1 cellular context compared by ENCODE assay signal in the genomic region with DNA sequence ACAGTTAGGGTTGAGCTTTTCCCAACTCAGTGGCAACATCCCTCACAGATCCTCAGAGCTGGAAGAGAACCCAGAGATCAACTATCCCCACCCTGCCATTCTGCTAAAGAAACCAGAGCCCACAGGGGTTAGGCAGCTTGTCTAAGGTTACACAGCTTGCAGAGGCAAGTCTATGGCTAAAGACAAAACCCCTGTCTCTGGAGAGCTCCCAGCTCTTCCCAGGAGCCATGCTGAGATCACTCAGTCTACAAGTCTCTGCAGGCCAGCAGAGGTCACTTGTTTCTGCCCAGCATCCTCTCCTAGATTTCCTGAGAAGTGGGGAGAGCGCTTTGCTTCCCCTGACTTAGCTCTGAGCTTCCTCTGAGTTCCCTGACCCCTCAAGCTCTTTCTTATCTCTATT.
TF ChIP-seq lines count a peak whose summit lies in the region.

No MANE protein-coding gene starts in this region.

TF ChIP-seq in HepG2, 621 proteins besides CTCF, POLR2A, EP300 and RAD21:
- no peak for TF ChIP-seq FOXA3 (CRISPR knock-in tag; IDR thresholded peaks at IDR 0.05)
- TF ChIP-seq NCOR1 (IDR thresholded peaks at IDR 0.05; ENCODE audit: borderline replicate concordance, low read length) = no peak
- TF ChIP-seq ZNF720 (CRISPR knock-in tag; IDR thresholded peaks at IDR 0.05) = no peak
- TF ChIP-seq SMAD1 (CRISPR knock-in tag; IDR thresholded peaks at IDR 0.05; ENCODE audit: borderline replicate concordance, low read depth) = no peak
- no peak for TF ChIP-seq CAMTA2 (CRISPR knock-in tag; IDR thresholded peaks at IDR 0.05; ENCODE audit: borderline replicate concordance)
- TF ChIP-seq ZNF350 (CRISPR knock-in tag; IDR thresholded peaks at IDR 0.05; ENCODE audit: borderline replicate concordance, low read depth) = no peak
- TF ChIP-seq, protein P1, sequence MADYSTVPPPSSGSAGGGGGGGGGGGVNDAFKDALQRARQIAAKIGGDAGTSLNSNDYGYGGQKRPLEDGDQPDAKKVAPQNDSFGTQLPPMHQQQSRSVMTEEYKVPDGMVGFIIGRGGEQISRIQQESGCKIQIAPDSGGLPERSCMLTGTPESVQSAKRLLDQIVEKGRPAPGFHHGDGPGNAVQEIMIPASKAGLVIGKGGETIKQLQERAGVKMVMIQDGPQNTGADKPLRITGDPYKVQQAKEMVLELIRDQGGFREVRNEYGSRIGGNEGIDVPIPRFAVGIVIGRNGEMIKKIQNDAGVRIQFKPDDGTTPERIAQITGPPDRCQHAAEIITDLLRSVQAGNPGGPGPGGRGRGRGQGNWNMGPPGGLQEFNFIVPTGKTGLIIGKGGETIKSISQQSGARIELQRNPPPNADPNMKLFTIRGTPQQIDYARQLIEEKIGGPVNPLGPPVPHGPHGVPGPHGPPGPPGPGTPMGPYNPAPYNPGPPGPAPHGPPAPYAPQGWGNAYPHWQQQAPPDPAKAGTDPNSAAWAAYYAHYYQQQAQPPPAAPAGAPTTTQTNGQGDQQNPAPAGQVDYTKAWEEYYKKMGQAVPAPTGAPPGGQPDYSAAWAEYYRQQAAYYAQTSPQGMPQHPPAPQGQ (CRISPR knock-in tag; IDR thresholded peaks at IDR 0.05; ENCODE audit: borderline replicate concordance) = no peak
- TF ChIP-seq NKX3-1 (CRISPR knock-in tag; IDR thresholded peaks at IDR 0.05) = no peak
- TF ChIP-seq SIN3A (IDR thresholded peaks at IDR 0.05; ENCODE audit: borderline replicate concordance, low read depth, low read length) = no peak
- no peak for TF ChIP-seq HIVEP1 (CRISPR knock-in tag; IDR thresholded peaks at IDR 0.05)
- no peak for TF ChIP-seq ZNF44 (CRISPR knock-in tag; IDR thresholded peaks at IDR 0.05)
- no peak for TF ChIP-seq RARA (CRISPR knock-in tag; IDR thresholded peaks at IDR 0.05)
- TF ChIP-seq PHF21A (CRISPR knock-in tag; IDR thresholded peaks at IDR 0.05) = no peak
- TF ChIP-seq KLF11 (CRISPR knock-in tag; IDR thresholded peaks at IDR 0.05) = no peak
- TF ChIP-seq PCBP1 (IDR thresholded peaks at IDR 0.05; ENCODE audit: borderline replicate concordance, low read depth, low read length) = no peak
- TF ChIP-seq ZNF563 (CRISPR knock-in tag; IDR thresholded peaks at IDR 0.05) = no peak
TF ChIP-seq in HepG2: peak in this region for 0.
